7 cellular contexts compared by ENCODE assay signal in the genomic region with DNA sequence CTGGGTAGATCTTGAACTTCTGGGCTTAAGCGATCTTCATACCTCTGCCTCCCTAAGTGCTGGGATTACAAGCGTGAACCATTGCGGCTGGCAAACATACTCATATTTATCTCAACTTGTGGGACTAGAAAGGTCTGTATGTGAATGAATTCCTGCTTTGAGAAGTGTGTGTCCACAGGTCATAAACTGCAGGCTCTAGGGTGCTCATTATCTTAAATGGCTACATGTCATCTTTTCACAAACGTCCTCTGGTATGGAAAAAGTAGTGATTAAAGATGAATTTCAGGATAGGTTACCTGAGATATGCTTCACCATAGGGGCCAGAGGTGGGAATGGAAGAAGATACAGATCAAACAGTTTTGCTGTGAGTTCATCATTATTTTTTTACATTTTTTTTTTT.
"Had no signal": no experiment of that assay in that cellular context is flagged by ENCODE, and none has a peak within 500 bp of the region (broad histone marks: within the 10 kb centered on the region; RNA-seq: fewer than 3 reads in every experiment).

No MANE protein-coding gene starts in this region.

- FAIRE-seq: GM12878, GM12891, GM12892, GM18507, GM19239 had no signal

- H3K4me3 ChIP-seq: GM12878 had no signal

- ATAC-seq: GM12878 had no signal

- DNase-seq: GDM1, GF-D8 had no signal
